ENCODE assay signal across 8 cellular contexts in genomic region chr20:33662172-33662571, GRCh38. TPM values are rescaled to one million over a fixed set of nuclear protein-coding genes. Genes with fewer than 3 reads are reported as not detected.
A peak's percentile ranks its signal among the peaks of the same experiment; 100 is the strongest.
DNase-seq lines count a peak whose midpoint lies in the region; ATAC-seq and TF ChIP-seq lines count a peak whose summit lies in the region.

Gene C20orf144, plus strand, starts transcription at chr20:33662327. Its CDS starts 19 bp downstream, at chr20:33662346.

- no peak for TF ChIP-seq CTCF in CD8-positive, alpha-beta T cell (IDR thresholded peaks at IDR 0.05)
- TF ChIP-seq CTCF in Peyer's patch (IDR thresholded peaks at IDR 0.05): no peak
- TF ChIP-seq CTCF in epithelial cell of proximal tubule (conservative IDR thresholded peaks at IDR 0.05; ENCODE audit: low read depth, low read length): no peak
- TF ChIP-seq CTCF in osteocyte (IDR thresholded peaks at IDR 0.05): no peak

- ATAC-seq in CD8-positive, alpha-beta T cell: no peak

- H3K4me3 Mint-ChIP-seq in CD8-positive, alpha-beta T cell: peak within 1 kb of the TSS; percentile 96
- peak within 1 kb of the TSS; percentile 84 for H3K4me3 Mint-ChIP-seq in osteocyte (ENCODE audit: unreplicated experiment)

- peak within 1 kb of the TSS; percentile 77 for H3K27ac ChIP-seq in CD8-positive, alpha-beta T cell (ENCODE audit: low read depth, low read length)
- peak within 1 kb of the TSS; percentile 86 to 93 (median 91) for H3K27ac ChIP-seq in Peyer's patch

- H3K36me3 ChIP-seq in CD8-positive, alpha-beta T cell (ENCODE audit: insufficient read depth, low read length): no peaks in the 10 kb centered on the region
- H3K36me3 ChIP-seq in Peyer's patch: peaks cover 0 to 36% (median 0%) of the 10 kb centered on the region in 3 donors

- H3K27me3 Mint-ChIP-seq in CD8-positive, alpha-beta T cell (ENCODE audit: low read depth): no peaks in the 10 kb centered on the region
- H3K27me3 Mint-ChIP-seq in osteocyte (ENCODE audit: unreplicated experiment): no peaks in the 10 kb centered on the region

- peaks cover 22% of the 10 kb centered on the region for H3K4me1 ChIP-seq in CD8-positive, alpha-beta T cell (ENCODE audit: insufficient read depth, low read length)
- peaks cover 0 to 27% (median 8%) of the 10 kb centered on the region in 4 donors for H3K4me1 ChIP-seq in Peyer's patch

- intact Hi-C loops in CD8-positive, alpha-beta T cell (cut with DNase I, micrococcal nuclease): loop anchor here (2.0 to 10.0 kb wide), 3 partner anchors 109 to 333 kb away; partner anchors contain the start of genes CDK5RAP1 (in 1 of the 2) and RALY (in 1 of the 2)

- peaks cover 3% of the 10 kb centered on the region for H3K36me3 Mint-ChIP-seq in CD8-positive, alpha-beta T cell
- H3K36me3 Mint-ChIP-seq in osteocyte (ENCODE audit: unreplicated experiment): peaks cover 2% of the 10 kb centered on the region

- peak within 1 kb of the TSS; percentile 87 for H3K27ac Mint-ChIP-seq in CD8-positive, alpha-beta T cell
- H3K27ac Mint-ChIP-seq in osteocyte (ENCODE audit: unreplicated experiment): peak within 1 kb of the TSS; percentile 76

- H3K4me1 Mint-ChIP-seq in CD8-positive, alpha-beta T cell (ENCODE audit: low read depth): peaks cover 34% of the 10 kb centered on the region
- peaks cover 20% of the 10 kb centered on the region for H3K4me1 Mint-ChIP-seq in osteocyte (ENCODE audit: unreplicated experiment)

- H3K9me3 Mint-ChIP-seq in CD8-positive, alpha-beta T cell: no peaks in the 10 kb centered on the region
- H3K9me3 Mint-ChIP-seq in osteocyte (ENCODE audit: unreplicated experiment): no peaks in the 10 kb centered on the region

- no peaks in the 10 kb centered on the region for H3K27me3 ChIP-seq in CD8-positive, alpha-beta T cell (ENCODE audit: insufficient read depth, low read length)
- no peaks in the 10 kb centered on the region for H3K27me3 ChIP-seq in Peyer's patch

- DNase-seq in CD8-positive, alpha-beta T cell: no peak
- no peak for DNase-seq in Peyer's patch
- no peak for DNase-seq in epithelial cell of proximal tubule (ENCODE audit: low read depth)
- DNase-seq in osteocyte (ENCODE audit: extremely low spot score, unreplicated experiment): no peak
- DNase-seq in retina: no peak
- no peak for DNase-seq in activated gamma-delta T cell (lab: John Stamatoyannopoulos, UW)
- no peak for DNase-seq in CD1c-positive myeloid dendritic cell (ENCODE audit: extremely low spot score)
- DNase-seq in HCEC 1CT: no peak

- peak within 1 kb of the TSS; percentile 74 for H3K4me3 ChIP-seq in CD8-positive, alpha-beta T cell (ENCODE audit: low read depth, low read length)
- peak within 1 kb of the TSS; percentile 61 to 78 (median 72) for H3K4me3 ChIP-seq in Peyer's patch
- H3K4me3 ChIP-seq in epithelial cell of proximal tubule (ENCODE audit: low read depth, low read length): peak within 1 kb of the TSS; percentile 72

- POLR2A ChIA-PET in CD8-positive, alpha-beta T cell (lab: Charles Lee): interaction anchor here (0.6 to 2.9 kb wide), 3 partner anchors 18 to 172 kb away, joined by 3 to 25 read pairs (median 6); partner anchors contain the start of gene CBFA2T2

- CTCF ChIA-PET in CD8-positive, alpha-beta T cell (lab: Charles Lee): interaction anchor here (0.6 to 3.2 kb wide), 4 partner anchors 9 to 205 kb away, joined by 3 to 9 read pairs (median 6); partner anchors contain the start of gene ZNF341

- H3K9me3 ChIP-seq in CD8-positive, alpha-beta T cell (ENCODE audit: low read length): no peaks in the 10 kb centered on the region
- H3K9me3 ChIP-seq in Peyer's patch: no peaks in the 10 kb centered on the region

- TF ChIP-seq POLR2A in Peyer's patch (IDR thresholded peaks at IDR 0.05): no peak

RNA-seq across cellular contexts. Expression of gene C20orf144, which starts in this region (rescaled TPM):
- total RNA-seq in CD8-positive, alpha-beta T cell: under 1 TPM; 0.25 to 0.27 TPM
- total RNA-seq in Peyer's patch: not detected
- not detected in 2 replicates for total RNA-seq in epithelial cell of proximal tubule
- 0.13 and 0.37 TPM in 2 replicates for total RNA-seq in osteocyte
